ENCODE assay signal across 28 cellular contexts in the genomic region with DNA sequence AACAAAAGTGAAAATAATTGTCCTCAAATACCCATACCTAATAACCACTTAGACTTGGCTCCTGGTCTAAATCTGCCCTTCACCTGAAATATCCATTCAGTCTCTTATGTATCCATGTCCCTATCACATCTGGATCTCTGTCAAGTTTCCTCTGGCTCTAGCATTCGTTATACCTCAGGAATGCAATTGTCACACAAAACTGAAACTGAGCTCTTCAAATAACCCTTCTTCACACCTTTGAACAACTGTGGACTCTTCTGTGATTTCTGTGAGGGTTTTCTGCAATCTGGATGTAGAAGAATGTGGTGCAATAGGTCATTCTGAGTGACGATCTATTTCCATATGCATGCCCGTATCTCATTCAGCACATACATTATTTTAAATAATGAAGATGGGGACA. TPM values are rescaled to one million over a fixed set of nuclear protein-coding genes. Genes with fewer than 3 reads are reported as not detected.
"Had no signal": no experiment of that assay in that cellular context is flagged by ENCODE, and none has a peak within 500 bp of the region (broad histone marks: within the 10 kb centered on the region; RNA-seq: fewer than 3 reads in every experiment).

No MANE protein-coding gene starts in this region.

- H3K4me1 ChIP-seq: foreskin keratinocyte, prostate gland, stomach, thyroid gland had no signal

- H3K4me3 ChIP-seq: coronary artery, esophagus muscularis mucosa, gastroesophageal sphincter, heart left ventricle, hepatocyte, lung, mucosa of descending colon, prostate gland, right atrium auricular region, sigmoid colon, stomach, thyroid gland had no signal

- DNase-seq: dermis blood vessel endothelial cell; effector memory CD4-positive, alpha-beta T cell; foreskin keratinocyte; heart left ventricle; kidney glomerular epithelial cell; mucosa of descending colon; naive B cell; nephron progenitor cell; nucleus accumbens; sigmoid colon; stimulated activated CD4-positive, alpha-beta T cell treated with anti-CD3 and anti-CD28 coated beads, Interleukin-2, amount 100 ng/mL, for 24 hours; stimulated activated CD4-positive, alpha-beta T cell treated with anti-CD3 and anti-CD28 coated beads, Interleukin-4, amount 100 ng/mL, for 24 hours; stimulated activated naive CD4-positive, alpha-beta T cell treated with Interleukin-2 at 50 U/mL for 16 hours; stomach; thyroid gland had no signal

- H3K36me3 ChIP-seq: prostate gland, right atrium auricular region, sigmoid colon, thyroid gland had no signal

- ATAC-seq: foreskin keratinocyte; mucosa of descending colon; stimulated activated effector memory CD8-positive, alpha-beta T cell treated with anti-CD3 and anti-CD28 coated beads, Interleukin-12 subunit alpha, Interleukin-12 subunit beta, amount 100 ng/mL, for 72 hours had no signal

- H2AFZ ChIP-seq: hepatocyte had no signal

- H3K79me2 ChIP-seq: hepatocyte had no signal

- FAIRE-seq: endothelial cell of umbilical vein, islet of Langerhans had no signal

- H3K27me3 ChIP-seq: esophagus muscularis mucosa, foreskin keratinocyte, gastroesophageal sphincter, heart left ventricle, hepatocyte, right atrium auricular region, sigmoid colon, stomach, thyroid gland had no signal

- H3K27ac ChIP-seq: foreskin keratinocyte, heart left ventricle, hepatocyte, prostate gland, stomach, thyroid gland had no signal

- H3K9me3 ChIP-seq: esophagus muscularis mucosa, gastroesophageal sphincter, heart left ventricle, mucosa of descending colon, prostate gland, right atrium auricular region, sigmoid colon, stomach, thyroid gland had no signal

- H3K4me2 ChIP-seq: hepatocyte had no signal

RNA-seq across cellular contexts. Expression of gene FGL2, which starts 53.5 kb away (rescaled TPM):
- total RNA-seq: chondrocyte, endothelial cell of umbilical vein, epithelial cell of proximal tubule, foreskin keratinocyte, mesothelial cell of epicardium had no signal
- polyA plus RNA-seq: endothelial cell of umbilical vein, foreskin keratinocyte had no signal
